ENCODE assay signal across 13 cellular contexts in the genomic region with DNA sequence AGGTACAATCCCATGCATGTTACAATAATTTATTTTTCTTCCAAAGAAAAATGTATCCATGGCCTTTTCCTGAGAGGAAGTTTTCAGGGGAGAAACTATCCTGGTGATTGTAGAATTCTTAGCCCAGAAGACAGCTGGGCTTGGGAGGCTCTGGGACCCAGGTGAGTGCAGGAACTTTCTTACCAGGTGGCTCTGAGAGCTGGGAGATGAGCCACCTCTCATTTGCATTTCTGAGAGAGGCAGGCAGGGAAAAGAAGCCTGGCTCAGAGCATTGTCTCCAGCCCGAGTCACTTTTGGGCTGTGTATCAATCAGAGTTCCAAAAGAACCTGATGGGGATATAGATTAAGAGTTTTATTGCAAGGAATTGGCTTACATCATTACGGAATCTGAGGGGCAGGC.
"Had no signal": no experiment of that assay in that cellular context is flagged by ENCODE, and none has a peak within 500 bp of the region (broad histone marks: within the 10 kb centered on the region; RNA-seq: fewer than 3 reads in every experiment).

No MANE protein-coding gene starts in this region.

- DNase-seq: activated CD4-positive, alpha-beta T cell treated with anti-CD3 and anti-CD28 coated beads for 36 hours; activated CD4-positive, alpha-beta T cell treated with anti-CD3 and anti-CD28 coated beads, Interleukin-2, amount 50 U/mL, for 48 hours; effector CD4-positive, alpha-beta T cell; islet precursor cell; lower lobe of right lung; occipital lobe; posterior cingulate gyrus; retina; stimulated activated naive CD4-positive, alpha-beta T cell treated with Interleukin-2 at 50 U/mL for 16 hours; tibial artery had no signal

- H3K4me3 ChIP-seq: lower lobe of right lung, tibial artery had no signal

- H3K27ac Mint-ChIP-seq: activated CD4-positive, alpha-beta T cell treated with anti-CD3 and anti-CD28 coated beads for 36 hours; activated naive CD8-positive, alpha-beta T cell; mesothelial cell of epicardium had no signal

- H3K9me3 Mint-ChIP-seq: mesothelial cell of epicardium; natural killer cell treated with Interleukin-12 subunit alpha and Interleukin-12 subunit beta and Interleukin-15 and Interleukin-18, amount 100 ng/mL, for 72 hours had no signal

- H3K36me3 Mint-ChIP-seq: activated naive CD8-positive, alpha-beta T cell; mesothelial cell of epicardium; natural killer cell treated with Interleukin-12 subunit alpha and Interleukin-12 subunit beta and Interleukin-15 and Interleukin-18, amount 100 ng/mL, for 72 hours had no signal

- H3K9me3 ChIP-seq: lower lobe of right lung, tibial artery had no signal

- H3K27ac ChIP-seq: lower lobe of right lung, tibial artery had no signal

- H3K36me3 ChIP-seq: lower lobe of right lung, tibial artery had no signal

- H3K4me3 Mint-ChIP-seq: activated CD4-positive, alpha-beta T cell treated with anti-CD3 and anti-CD28 coated beads for 36 hours; activated naive CD8-positive, alpha-beta T cell; mesothelial cell of epicardium had no signal

- H3K27me3 Mint-ChIP-seq: activated naive CD8-positive, alpha-beta T cell had no signal

- H3K4me1 ChIP-seq: lower lobe of right lung had no signal
